Comparison of ENCODE assay signal across 10 cellular contexts in genomic region chr9:77215874-77216273, GRCh38. TPM values are rescaled to one million over a fixed set of nuclear protein-coding genes. Genes with fewer than 3 reads are reported as not detected.
DNase-seq lines count a peak whose midpoint lies in the region; ATAC-seq and TF ChIP-seq lines count a peak whose summit lies in the region.
"Had no signal": no experiment of that assay in that cellular context is flagged by ENCODE, and none has a peak within 500 bp of the region (broad histone marks: within the 10 kb centered on the region; RNA-seq: fewer than 3 reads in every experiment).

No MANE protein-coding gene starts in this region.

- intact Hi-C loops in A673 (cut with micrococcal nuclease; ENCODE audit: unreplicated experiment), result loop anchor here (5.0 kb wide), 1 partner anchor 49 kb away; no protein-coding TSS in a partner anchor
- intact Hi-C loops in CD4-positive, alpha-beta memory T cell (cut with micrococcal nuclease), result no loop called here

- in situ Hi-C loops in SK-MEL-5 (cut with HindIII; ENCODE audit: low pct_unique_long_range_greater_than_20kb, low sequenced_read_pairs), result no loop called here

- no peaks in the 10 kb centered on the region for H3K27me3 ChIP-seq in A673 (replicated peaks; ENCODE audit: insufficient read depth, low read depth, low read length, poor library complexity)
- H3K27me3 ChIP-seq in CD4-positive, alpha-beta memory T cell (ENCODE audit: insufficient read depth, low read length), result no peaks in the 10 kb centered on the region

- peak; percentile 52 for TF ChIP-seq CTCF in A673 (conservative IDR thresholded peaks at IDR 0.05; ENCODE audit: low read depth, low read length)

- POLR2A ChIA-PET in A673 (lab: Charles Lee; ENCODE audit: low non-redundant PET), result no interaction called here
- POLR2A ChIA-PET in CD4-positive, alpha-beta memory T cell (lab: Charles Lee; ENCODE audit: partially characterized antibody), result no interaction called here

- no peaks in the 10 kb centered on the region for H3K9me3 Mint-ChIP-seq in CD4-positive, alpha-beta memory T cell

- DNase-seq in A673 (ENCODE audit: low spot score) (peak; percentile 25), GM03348 (ENCODE audit: low spot score) (peak; percentile 11), SK-MEL-5 (ENCODE audit: low read depth, low spot score) (peak; percentile 53), hepatic stellate cell (ENCODE audit: low spot score) (peak; percentile 11)
- DNase-seq in stimulated activated CD4-positive, alpha-beta T cell treated with anti-CD3 and anti-CD28 coated beads, Interleukin-2, amount 100 ng/mL, for 48 hours, result no peak
- no peak for DNase-seq in CD4-positive, alpha-beta memory T cell
- DNase-seq: activated CD4-positive, alpha-beta T cell treated with anti-CD3 and anti-CD28 coated beads for 4 hours; NCI-H510A had no signal

- H3K4me3 ChIP-seq in A673 (ENCODE audit: low read depth, low read length, poor library complexity, severe bottlenecking), result no peak overlapping the region
- no peak overlapping the region for H3K4me3 ChIP-seq in CD4-positive, alpha-beta memory T cell (ENCODE audit: low read length in 2 of 2)

- no peaks in the 10 kb centered on the region for H3K4me1 ChIP-seq in A673 (ENCODE audit: insufficient read depth, low read length, poor library complexity, severe bottlenecking)
- no peaks in the 10 kb centered on the region for H3K4me1 ChIP-seq in CD4-positive, alpha-beta memory T cell (ENCODE audit: insufficient read depth, low read length)

- H3K27me3 Mint-ChIP-seq in CD4-positive, alpha-beta memory T cell, result no peaks in the 10 kb centered on the region

- no peaks in the 10 kb centered on the region for H3K4me1 Mint-ChIP-seq in CD4-positive, alpha-beta memory T cell

- no peak for TF ChIP-seq POLR2A in GM18505 (IDR thresholded peaks at IDR 0.05; ENCODE audit: borderline replicate concordance, extremely low read depth, insufficient read depth, insufficient read length)

- H3K36me3 Mint-ChIP-seq in CD4-positive, alpha-beta memory T cell, result peaks cover 37 to 55% of the 10 kb centered on the region in 2 donors

- H3K4me3 Mint-ChIP-seq in CD4-positive, alpha-beta memory T cell, result no peak overlapping the region

- no peaks in the 10 kb centered on the region for H3K9me3 ChIP-seq in A673 (ENCODE audit: low read depth, low read length, poor library complexity, severe bottlenecking)
- H3K9me3 ChIP-seq in CD4-positive, alpha-beta memory T cell (ENCODE audit: control insufficient read depth in 1 of 2, low read length in 2 of 2), result no peaks in the 10 kb centered on the region

- H3K36me3 ChIP-seq in A673 (ENCODE audit: insufficient read depth, low read length, poor library complexity, severe bottlenecking), result no peaks in the 10 kb centered on the region
- peaks cover 10% of the 10 kb centered on the region for H3K36me3 ChIP-seq in CD4-positive, alpha-beta memory T cell (ENCODE audit: insufficient read depth, low read length)

- H3K27ac Mint-ChIP-seq in CD4-positive, alpha-beta memory T cell, result peak overlapping the region in 3 of 7 donors; percentile 9 to 61 (median 37)

- ATAC-seq in HG03045 (IDR thresholded peaks at IDR 0.05; ENCODE audit: unreplicated experiment) (no peak), GM18505 (IDR thresholded peaks at IDR 0.05; ENCODE audit: unreplicated experiment) (no peak)

- no TSS peak for BruUV-seq in A673 (replicated peaks; lab: Mats Ljungman, UMichigan)

- CTCF ChIA-PET in A673 (lab: Charles Lee), result interaction anchor here (0.5 to 0.6 kb wide), 2 partner anchors 49 to 1823 kb away, joined by 3 to 8 read pairs; no protein-coding TSS in a partner anchor
- CTCF ChIA-PET in CD4-positive, alpha-beta memory T cell (lab: Charles Lee; ENCODE audit: partially characterized antibody), result interaction anchor here (0.9 to 1.6 kb wide), 3 partner anchors 46 to 241 kb away, joined by 3 to 6 read pairs (median 3); no protein-coding TSS in a partner anchor

- H3K27ac ChIP-seq in A673 (ENCODE audit: low read depth, low read length, poor library complexity, severe bottlenecking), result no peak overlapping the region
- H3K27ac ChIP-seq in CD4-positive, alpha-beta memory T cell (ENCODE audit: low read depth, low read length), result no peak overlapping the region

RNA-seq across cellular contexts. Expression of gene VPS13A, which starts 38.5 kb away (rescaled TPM):
- total RNA-seq in A673 (2021), result 32.2 and 39.5 TPM in 2 replicates
- 22.8 and 27.0 TPM in 2 replicates for total RNA-seq in SK-MEL-5 (2014; rRNA removed; shearing (Covaris generic))
- 8.9 and 9.0 TPM in 2 replicates for polyA plus RNA-seq in SK-MEL-5 (2015; cell fraction: cytosol; rRNA removed)
- 144 and 182 TPM in 2 replicates for polyA plus RNA-seq in SK-MEL-5 (2015; cell fraction: nucleus; rRNA removed)
- total RNA-seq in CD4-positive, alpha-beta memory T cell, result 10 to 100 TPM; 53.5 to 58.2 TPM
- 1 to 10 TPM; 1.7 to 6.8 TPM for polyA plus RNA-seq in CD4-positive, alpha-beta memory T cell

Comparison
In these comparisons a context has a peak if more than half of its experiments do, and no peak if none do; other contexts are left out.
1. DNase-seq: peak in A673 (single experiment), GM03348 (single experiment), SK-MEL-5 (single experiment) and hepatic stellate cell (single experiment); none in stimulated activated CD4-positive, alpha-beta T cell treated with anti-CD3 and anti-CD28 coated beads, Interleukin-2, amount 100 ng/mL, for 48 hours (0 of 2) and CD4-positive, alpha-beta memory T cell (0 of 5).